ENCODE assay signal across 8 cellular contexts in genomic region chr2:231613655-231614558, GRCh38. TPM values are rescaled to one million over a fixed set of nuclear protein-coding genes. Genes with fewer than 3 reads are reported as not detected.
DNase-seq lines count a peak whose midpoint lies in the region; ATAC-seq and TF ChIP-seq lines count a peak whose summit lies in the region.

No MANE protein-coding gene starts in this region.

- peak overlapping the region; percentile 63 for H3K4me3 ChIP-seq in Caco-2 (ENCODE audit: low read depth, low read length)
- H3K4me3 ChIP-seq in Panc1 (ENCODE audit: low read depth in 2 of 2, low read length in 2 of 2) = peak overlapping the region; percentile 34 to 46

- peaks cover 17% of the 10 kb centered on the region for H3K36me3 Mint-ChIP-seq in Caco-2 (ENCODE audit: insufficient read depth, unreplicated experiment)
- H3K36me3 Mint-ChIP-seq in activated T-helper 2 cell treated with anti-CD3 and anti-CD28 coated beads, Interferon-gamma antibody, Interleukin-2, Interleukin-4, amounts not matched to agents 10 μg/mL and 5 μg/mL and 100 μg/mL, durations not matched to agents 14 hours and 24 hours and 36 hours (ENCODE audit: low read depth) = no peaks in the 10 kb centered on the region
- no peaks in the 10 kb centered on the region for H3K36me3 Mint-ChIP-seq in natural killer cell treated with Interleukin-12 subunit alpha and Interleukin-12 subunit beta and Interleukin-15 and Interleukin-18, amount 100 ng/mL, for 72 hours

- H3K27ac ChIP-seq in Panc1 (ENCODE audit: low read length) = peak overlapping the region; percentile 92

- peak overlapping the region; percentile 76 for H3K4me3 Mint-ChIP-seq in Caco-2 (ENCODE audit: unreplicated experiment)
- peak overlapping the region; percentile 82 for H3K4me3 Mint-ChIP-seq in activated T-helper 2 cell treated with anti-CD3 and anti-CD28 coated beads, Interferon-gamma antibody, Interleukin-2, Interleukin-4, amounts not matched to agents 10 μg/mL and 5 μg/mL and 100 μg/mL, durations not matched to agents 14 hours and 24 hours and 36 hours (ENCODE audit: low read depth)
- H3K4me3 Mint-ChIP-seq in natural killer cell treated with Interleukin-12 subunit alpha and Interleukin-12 subunit beta and Interleukin-15 and Interleukin-18, amount 100 ng/mL, for 72 hours = peak overlapping the region; percentile 84

- H3K9me3 Mint-ChIP-seq in Caco-2 (ENCODE audit: unreplicated experiment) = no peaks in the 10 kb centered on the region
- no peaks in the 10 kb centered on the region for H3K9me3 Mint-ChIP-seq in activated T-helper 2 cell treated with anti-CD3 and anti-CD28 coated beads, Interferon-gamma antibody, Interleukin-2, Interleukin-4, amounts not matched to agents 10 μg/mL and 5 μg/mL and 100 μg/mL, durations not matched to agents 14 hours and 24 hours and 36 hours
- H3K9me3 Mint-ChIP-seq in natural killer cell treated with Interleukin-12 subunit alpha and Interleukin-12 subunit beta and Interleukin-15 and Interleukin-18, amount 100 ng/mL, for 72 hours = no peaks in the 10 kb centered on the region

- no peaks in the 10 kb centered on the region for H3K36me3 ChIP-seq in Caco-2 (ENCODE audit: control insufficient read depth, insufficient read depth, low read length)
- H3K36me3 ChIP-seq in Panc1 (ENCODE audit: control insufficient read depth, insufficient read depth, low read length) = no peaks in the 10 kb centered on the region

- BruUV-seq in Caco-2 (replicated peaks; lab: Mats Ljungman, UMichigan) = no TSS peak
- no TSS peak for BruUV-seq in Panc1 (replicated peaks; lab: Mats Ljungman, UMichigan)

- TF ChIP-seq CTCF in Caco-2 (IDR thresholded peaks at IDR 0.05; ENCODE audit: insufficient read depth in 1 of 2, low read depth in 1 of 2, low read length in 1 of 2, severe bottlenecking in 1 of 2, unreplicated experiment in 1 of 2) = no peak
- no peak; the same call in 1 of the 2 replicates for TF ChIP-seq CTCF in Panc1 (IDR thresholded peaks at IDR 0.05)

- peak overlapping the region; percentile 94 for H3K27ac Mint-ChIP-seq in Caco-2 (ENCODE audit: unreplicated experiment)
- peak overlapping the region; percentile 98 for H3K27ac Mint-ChIP-seq in activated T-helper 2 cell treated with anti-CD3 and anti-CD28 coated beads, Interferon-gamma antibody, Interleukin-2, Interleukin-4, amounts not matched to agents 10 μg/mL and 5 μg/mL and 100 μg/mL, durations not matched to agents 14 hours and 24 hours and 36 hours
- H3K27ac Mint-ChIP-seq in natural killer cell treated with Interleukin-12 subunit alpha and Interleukin-12 subunit beta and Interleukin-15 and Interleukin-18, amount 100 ng/mL, for 72 hours = peak overlapping the region; percentile 43 to 86

- no peaks in the 10 kb centered on the region for H3K27me3 ChIP-seq in Caco-2 (replicated peaks; ENCODE audit: control insufficient read depth, insufficient read depth, low read length)
- no peaks in the 10 kb centered on the region for H3K27me3 ChIP-seq in Panc1 (ENCODE audit: control insufficient read depth, insufficient read depth, low read length)

- CTCF ChIA-PET in Caco-2 (lab: Charles Lee) (interaction anchor here (0.6 to 2.2 kb wide), 12 partner anchors 14 to 101 kb away, joined by 3 to 23 read pairs (median 4); partner anchors contain the start of gene PTMA), Panc1 (lab: Charles Lee) (interaction anchor here (4.3 kb wide), 1 partner anchor 61 kb away, joined by 45 read pairs; no protein-coding TSS in a partner anchor)

- DNase-seq in Caco-2 (peak; percentile 91 to 92), Panc1 (ENCODE audit: low read depth, low spot score) (peak; percentile 38), fibroblast of peridontal ligament (ENCODE audit: extremely low read depth) (peak; percentile 64)
- peak; percentile 82 for DNase-seq in activated T-helper 2 cell treated with anti-CD3 and anti-CD28 coated beads, Interferon-gamma antibody, Interleukin-2, Interleukin-4, amounts not matched to agents 10 μg/mL and 5 μg/mL and 100 μg/mL, durations not matched to agents 14 hours and 24 hours and 36 hours (ENCODE audit: low spot score)
- peak; percentile 80 for DNase-seq in natural killer cell treated with Interleukin-12 subunit alpha and Interleukin-12 subunit beta and Interleukin-15 and Interleukin-18, amount 100 ng/mL, for 72 hours (ENCODE audit: low spot score)
- DNase-seq in stimulated activated naive CD8-positive, alpha-beta T cell treated with anti-CD3 and anti-CD28 coated beads, Interleukin-15, Interleukin-2, amounts not matched to agents 100 U/mL and 50 U/mL, for 24 hours = peak; percentile 92

- no peaks in the 10 kb centered on the region for H3K27me3 Mint-ChIP-seq in Caco-2 (ENCODE audit: insufficient read depth, unreplicated experiment)
- no peaks in the 10 kb centered on the region for H3K27me3 Mint-ChIP-seq in activated T-helper 2 cell treated with anti-CD3 and anti-CD28 coated beads, Interferon-gamma antibody, Interleukin-2, Interleukin-4, amounts not matched to agents 10 μg/mL and 5 μg/mL and 100 μg/mL, durations not matched to agents 14 hours and 24 hours and 36 hours (ENCODE audit: low read depth)
- H3K27me3 Mint-ChIP-seq in natural killer cell treated with Interleukin-12 subunit alpha and Interleukin-12 subunit beta and Interleukin-15 and Interleukin-18, amount 100 ng/mL, for 72 hours = peaks cover 0 to 2% of the 10 kb centered on the region in 2 donors

- in situ Hi-C loops in Panc1 (cut with HindIII; ENCODE audit: low pct_unique_long_range_greater_than_20kb, low sequenced_read_pairs) = no loop called here

- peaks cover 34% of the 10 kb centered on the region for H3K4me1 Mint-ChIP-seq in Caco-2 (ENCODE audit: low read depth, unreplicated experiment)
- peaks cover 48% of the 10 kb centered on the region for H3K4me1 Mint-ChIP-seq in activated T-helper 2 cell treated with anti-CD3 and anti-CD28 coated beads, Interferon-gamma antibody, Interleukin-2, Interleukin-4, amounts not matched to agents 10 μg/mL and 5 μg/mL and 100 μg/mL, durations not matched to agents 14 hours and 24 hours and 36 hours (ENCODE audit: low read depth)
- H3K4me1 Mint-ChIP-seq in natural killer cell treated with Interleukin-12 subunit alpha and Interleukin-12 subunit beta and Interleukin-15 and Interleukin-18, amount 100 ng/mL, for 72 hours (ENCODE audit: low read depth in 2 of 2) = peaks cover 22 to 25% of the 10 kb centered on the region in 2 donors

- POLR2A ChIA-PET in Caco-2 (lab: Charles Lee) = interaction anchor here (0.5 to 3.1 kb wide), 18 partner anchors 9 to 728 kb away, joined by 3 to 28 read pairs (median 4); partner anchors contain the start of genes NCL and PTMA
- POLR2A ChIA-PET in Panc1 (lab: Charles Lee) = interaction anchor here (0.5 to 1.0 kb wide), 5 partner anchors 10 to 321 kb away, joined by 3 to 5 read pairs (median 4); no protein-coding TSS in a partner anchor

- intact Hi-C loops in Caco-2 (cut with micrococcal nuclease; ENCODE audit: unreplicated experiment) (loop anchor here (1.0 to 5.0 kb wide), 2 partner anchors 48 to 168 kb away; partner anchors contain the start of gene PDE6D), Panc1 (cut with micrococcal nuclease; ENCODE audit: unreplicated experiment) (loop anchor here (2.0 to 10.0 kb wide), 2 partner anchors 61 to 171 kb away; partner anchors contain the start of genes COPS7B and PDE6D)
- intact Hi-C loops in activated T-helper 2 cell treated with anti-CD3 and anti-CD28 coated beads, Interferon-gamma antibody, Interleukin-2, Interleukin-4, amounts not matched to agents 10 μg/mL and 5 μg/mL and 100 μg/mL, durations not matched to agents 14 hours and 24 hours and 36 hours (cut with micrococcal nuclease) = loop anchor here (10.0 kb wide), 1 partner anchor 559 kb away; the partner anchor contains the start of gene PSMD1

- peak; percentile 61 for ATAC-seq in GM19452 (IDR thresholded peaks at IDR 0.05; ENCODE audit: unreplicated experiment)
- ATAC-seq in HG03558 (IDR thresholded peaks at IDR 0.05; ENCODE audit: extremely low read depth, unreplicated experiment) = peak; percentile 45
- ATAC-seq in Panc1 = peak; percentile 77
- peak; percentile 62 to 80 for ATAC-seq in natural killer cell treated with Interleukin-12 subunit alpha and Interleukin-12 subunit beta and Interleukin-15 and Interleukin-18, amount 100 ng/mL, for 72 hours
- peak; percentile 65 for ATAC-seq in stimulated activated naive CD8-positive, alpha-beta T cell treated with anti-CD3 and anti-CD28 coated beads, Interleukin-15, Interleukin-2, amounts not matched to agents 100 U/mL and 50 U/mL, for 24 hours

- H3K4me1 ChIP-seq in Caco-2 (peaks cover 48% of the 10 kb centered on the region), Panc1 (ENCODE audit: control insufficient read depth, insufficient read depth, low read length) (peaks cover 56% of the 10 kb centered on the region)

- H3K9me3 ChIP-seq in Caco-2 (no peaks in the 10 kb centered on the region), Panc1 (ENCODE audit: control insufficient read depth, insufficient read depth, low read depth, low read length) (no peaks in the 10 kb centered on the region)

RNA-seq across cellular contexts. Expression of gene TEX44, which starts 21.2 kb away (rescaled TPM):
- total RNA-seq in Caco-2 (2022) (not detected in 2 replicates), Panc1 (2021; ENCODE audit: unreplicated experiment) (not detected)
- not detected for polyA plus RNA-seq in Panc1 (2012; ENCODE audit: insufficient read length)
- total RNA-seq in activated T-helper 2 cell treated with anti-CD3 and anti-CD28 coated beads, Interferon-gamma antibody, Interleukin-2, Interleukin-4, amounts not matched to agents 10 μg/mL and 5 μg/mL and 100 μg/mL, durations not matched to agents 14 hours and 24 hours and 36 hours = not detected in 2 replicates
- not detected for total RNA-seq in natural killer cell treated with Interleukin-12 subunit alpha and Interleukin-12 subunit beta and Interleukin-15 and Interleukin-18, amount 100 ng/mL, for 72 hours

Comparison
In these comparisons a context has a peak if more than half of its experiments do, and no peak if none do; other contexts are left out.
1. Peak in every context shown above with its lines: DNase-seq, ATAC-seq, H3K4me3 ChIP-seq and H3K27ac ChIP-seq.
2. DNase-seq: peak in every context shown above with its lines; median percentile 92 in stimulated activated naive CD8-positive, alpha-beta T cell treated with anti-CD3 and anti-CD28 coated beads, Interleukin-15, Interleukin-2, amounts not matched to agents 100 U/mL and 50 U/mL, for 24 hours; 92 in Caco-2; 82 in activated T-helper 2 cell treated with anti-CD3 and anti-CD28 coated beads, Interferon-gamma antibody, Interleukin-2, Interleukin-4, amounts not matched to agents 10 μg/mL and 5 μg/mL and 100 μg/mL, durations not matched to agents 14 hours and 24 hours and 36 hours; 80 in natural killer cell treated with Interleukin-12 subunit alpha and Interleukin-12 subunit beta and Interleukin-15 and Interleukin-18, amount 100 ng/mL, for 72 hours; 64 in fibroblast of peridontal ligament; 38 in Panc1.